In the genomic region with DNA sequence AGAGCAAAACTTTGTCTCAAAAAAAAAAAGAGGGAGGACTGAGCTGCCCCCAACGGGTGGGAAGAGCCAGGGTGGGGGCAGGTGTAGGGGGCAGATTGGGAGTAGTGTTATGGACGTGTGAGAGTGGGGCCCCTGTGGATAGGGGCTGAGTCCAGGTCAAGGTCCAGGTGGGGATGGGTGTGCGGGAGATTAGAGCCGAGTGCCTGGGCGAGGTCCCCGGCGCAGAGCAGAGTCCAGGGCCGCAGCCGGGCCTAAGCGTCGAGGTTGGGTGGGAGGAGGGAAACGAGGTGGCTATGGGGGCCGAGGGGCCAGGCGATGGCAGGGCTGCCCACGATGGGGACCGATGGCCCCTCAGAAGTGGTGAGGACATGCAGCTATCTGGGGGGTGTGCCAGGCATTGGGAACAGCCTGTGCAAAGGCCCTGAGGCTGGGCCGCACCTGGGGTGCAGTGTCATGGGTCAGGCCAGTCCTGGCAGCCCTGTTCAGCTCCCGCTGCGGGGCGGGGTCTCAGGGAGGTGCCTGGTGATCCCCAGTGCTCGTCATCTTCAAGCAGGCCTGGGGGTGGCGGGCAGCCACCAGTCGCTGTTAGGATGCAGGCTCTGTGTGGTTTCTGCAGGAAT, we compare ENCODE assay signal across 1 cellular context.
A peak's percentile ranks its signal among the peaks of the same experiment; 100 is the strongest.
TF ChIP-seq lines count a peak whose summit lies in the region.

No MANE protein-coding gene starts in this region.

TF ChIP-seq in HepG2, 621 proteins besides CTCF, POLR2A, EP300 and RAD21 (continued from another document and continues in another):
- no peak for TF ChIP-seq MAFF (IDR thresholded peaks at IDR 0.05; ENCODE audit: low read depth, low read length)
- TF ChIP-seq, protein P1, sequence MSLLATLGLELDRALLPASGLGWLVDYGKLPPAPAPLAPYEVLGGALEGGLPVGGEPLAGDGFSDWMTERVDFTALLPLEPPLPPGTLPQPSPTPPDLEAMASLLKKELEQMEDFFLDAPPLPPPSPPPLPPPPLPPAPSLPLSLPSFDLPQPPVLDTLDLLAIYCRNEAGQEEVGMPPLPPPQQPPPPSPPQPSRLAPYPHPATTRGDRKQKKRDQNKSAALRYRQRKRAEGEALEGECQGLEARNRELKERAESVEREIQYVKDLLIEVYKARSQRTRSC (CRISPR knock-in tag; IDR thresholded peaks at IDR 0.05; ENCODE audit: low read depth): no peak
- TF ChIP-seq NCOR1 (IDR thresholded peaks at IDR 0.05; ENCODE audit: borderline replicate concordance, low read length): peak; percentile 99
- 0 out of 2 replicates have a peak, but pooled peaks have one; percentile 14 for TF ChIP-seq ZNF253 (CRISPR knock-in tag; IDR thresholded peaks at IDR 0.05; ENCODE audit: borderline replicate concordance)
- no peak for TF ChIP-seq KLF13 (CRISPR knock-in tag; IDR thresholded peaks at IDR 0.05)
- no peak for TF ChIP-seq NFE2L1 (CRISPR knock-in tag; IDR thresholded peaks at IDR 0.05; ENCODE audit: borderline replicate concordance)
- no peak; the same call in 1 of the 2 replicates for TF ChIP-seq ZSCAN12 (CRISPR knock-in tag; IDR thresholded peaks at IDR 0.05)
- TF ChIP-seq, protein P2, sequence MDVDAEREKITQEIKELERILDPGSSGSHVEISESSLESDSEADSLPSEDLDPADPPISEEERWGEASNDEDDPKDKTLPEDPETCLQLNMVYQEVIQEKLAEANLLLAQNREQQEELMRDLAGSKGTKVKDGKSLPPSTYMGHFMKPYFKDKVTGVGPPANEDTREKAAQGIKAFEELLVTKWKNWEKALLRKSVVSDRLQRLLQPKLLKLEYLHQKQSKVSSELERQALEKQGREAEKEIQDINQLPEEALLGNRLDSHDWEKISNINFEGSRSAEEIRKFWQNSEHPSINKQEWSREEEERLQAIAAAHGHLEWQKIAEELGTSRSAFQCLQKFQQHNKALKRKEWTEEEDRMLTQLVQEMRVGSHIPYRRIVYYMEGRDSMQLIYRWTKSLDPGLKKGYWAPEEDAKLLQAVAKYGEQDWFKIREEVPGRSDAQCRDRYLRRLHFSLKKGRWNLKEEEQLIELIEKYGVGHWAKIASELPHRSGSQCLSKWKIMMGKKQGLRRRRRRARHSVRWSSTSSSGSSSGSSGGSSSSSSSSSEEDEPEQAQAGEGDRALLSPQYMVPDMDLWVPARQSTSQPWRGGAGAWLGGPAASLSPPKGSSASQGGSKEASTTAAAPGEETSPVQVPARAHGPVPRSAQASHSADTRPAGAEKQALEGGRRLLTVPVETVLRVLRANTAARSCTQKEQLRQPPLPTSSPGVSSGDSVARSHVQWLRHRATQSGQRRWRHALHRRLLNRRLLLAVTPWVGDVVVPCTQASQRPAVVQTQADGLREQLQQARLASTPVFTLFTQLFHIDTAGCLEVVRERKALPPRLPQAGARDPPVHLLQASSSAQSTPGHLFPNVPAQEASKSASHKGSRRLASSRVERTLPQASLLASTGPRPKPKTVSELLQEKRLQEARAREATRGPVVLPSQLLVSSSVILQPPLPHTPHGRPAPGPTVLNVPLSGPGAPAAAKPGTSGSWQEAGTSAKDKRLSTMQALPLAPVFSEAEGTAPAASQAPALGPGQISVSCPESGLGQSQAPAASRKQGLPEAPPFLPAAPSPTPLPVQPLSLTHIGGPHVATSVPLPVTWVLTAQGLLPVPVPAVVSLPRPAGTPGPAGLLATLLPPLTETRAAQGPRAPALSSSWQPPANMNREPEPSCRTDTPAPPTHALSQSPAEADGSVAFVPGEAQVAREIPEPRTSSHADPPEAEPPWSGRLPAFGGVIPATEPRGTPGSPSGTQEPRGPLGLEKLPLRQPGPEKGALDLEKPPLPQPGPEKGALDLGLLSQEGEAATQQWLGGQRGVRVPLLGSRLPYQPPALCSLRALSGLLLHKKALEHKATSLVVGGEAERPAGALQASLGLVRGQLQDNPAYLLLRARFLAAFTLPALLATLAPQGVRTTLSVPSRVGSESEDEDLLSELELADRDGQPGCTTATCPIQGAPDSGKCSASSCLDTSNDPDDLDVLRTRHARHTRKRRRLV (CRISPR knock-in tag; IDR thresholded peaks at IDR 0.05): 0 out of 2 replicates have a peak, but pooled peaks have one; percentile 17
- TF ChIP-seq ZNF230 (CRISPR knock-in tag; IDR thresholded peaks at IDR 0.05): peak; percentile 75
- TF ChIP-seq, protein P3, sequence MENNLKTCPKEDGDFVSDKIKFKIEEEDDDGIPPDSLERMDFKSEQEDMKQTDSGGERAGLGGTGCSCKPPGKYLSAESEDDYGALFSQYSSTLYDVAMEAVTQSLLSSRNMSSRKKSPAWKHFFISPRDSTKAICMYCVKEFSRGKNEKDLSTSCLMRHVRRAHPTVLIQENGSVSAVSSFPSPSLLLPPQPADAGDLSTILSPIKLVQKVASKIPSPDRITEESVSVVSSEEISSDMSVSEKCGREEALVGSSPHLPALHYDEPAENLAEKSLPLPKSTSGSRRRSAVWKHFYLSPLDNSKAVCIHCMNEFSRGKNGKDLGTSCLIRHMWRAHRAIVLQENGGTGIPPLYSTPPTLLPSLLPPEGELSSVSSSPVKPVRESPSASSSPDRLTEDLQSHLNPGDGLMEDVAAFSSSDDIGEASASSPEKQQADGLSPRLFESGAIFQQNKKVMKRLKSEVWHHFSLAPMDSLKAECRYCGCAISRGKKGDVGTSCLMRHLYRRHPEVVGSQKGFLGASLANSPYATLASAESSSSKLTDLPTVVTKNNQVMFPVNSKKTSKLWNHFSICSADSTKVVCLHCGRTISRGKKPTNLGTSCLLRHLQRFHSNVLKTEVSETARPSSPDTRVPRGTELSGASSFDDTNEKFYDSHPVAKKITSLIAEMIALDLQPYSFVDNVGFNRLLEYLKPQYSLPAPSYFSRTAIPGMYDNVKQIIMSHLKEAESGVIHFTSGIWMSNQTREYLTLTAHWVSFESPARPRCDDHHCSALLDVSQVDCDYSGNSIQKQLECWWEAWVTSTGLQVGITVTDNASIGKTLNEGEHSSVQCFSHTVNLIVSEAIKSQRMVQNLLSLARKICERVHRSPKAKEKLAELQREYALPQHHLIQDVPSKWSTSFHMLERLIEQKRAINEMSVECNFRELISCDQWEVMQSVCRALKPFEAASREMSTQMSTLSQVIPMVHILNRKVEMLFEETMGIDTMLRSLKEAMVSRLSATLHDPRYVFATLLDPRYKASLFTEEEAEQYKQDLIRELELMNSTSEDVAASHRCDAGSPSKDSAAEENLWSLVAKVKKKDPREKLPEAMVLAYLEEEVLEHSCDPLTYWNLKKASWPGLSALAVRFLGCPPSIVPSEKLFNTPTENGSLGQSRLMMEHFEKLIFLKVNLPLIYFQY (CRISPR knock-in tag; IDR thresholded peaks at IDR 0.05; ENCODE audit: borderline replicate concordance): peak; percentile 63; the same call in 1 of the 2 replicates
- TF ChIP-seq SIX1 (CRISPR knock-in tag; IDR thresholded peaks at IDR 0.05; ENCODE audit: borderline replicate concordance): peak; percentile 32; the same call in 1 of the 2 replicates
- no peak for TF ChIP-seq ZNF207 (IDR thresholded peaks at IDR 0.05; ENCODE audit: borderline replicate concordance)
- TF ChIP-seq PPARG (CRISPR knock-in tag; conservative IDR thresholded peaks at IDR 0.05): peak; percentile 52; the same call in 1 of the 2 replicates
- TF ChIP-seq MTA3 (CRISPR knock-in tag; IDR thresholded peaks at IDR 0.05): no peak
- TF ChIP-seq ZIK1 (CRISPR knock-in tag; IDR thresholded peaks at IDR 0.05; ENCODE audit: borderline replicate concordance, low read depth): no peak
- no peak for TF ChIP-seq ZNF790 (CRISPR knock-in tag; IDR thresholded peaks at IDR 0.05; ENCODE audit: borderline replicate concordance)
- TF ChIP-seq, protein P4, sequence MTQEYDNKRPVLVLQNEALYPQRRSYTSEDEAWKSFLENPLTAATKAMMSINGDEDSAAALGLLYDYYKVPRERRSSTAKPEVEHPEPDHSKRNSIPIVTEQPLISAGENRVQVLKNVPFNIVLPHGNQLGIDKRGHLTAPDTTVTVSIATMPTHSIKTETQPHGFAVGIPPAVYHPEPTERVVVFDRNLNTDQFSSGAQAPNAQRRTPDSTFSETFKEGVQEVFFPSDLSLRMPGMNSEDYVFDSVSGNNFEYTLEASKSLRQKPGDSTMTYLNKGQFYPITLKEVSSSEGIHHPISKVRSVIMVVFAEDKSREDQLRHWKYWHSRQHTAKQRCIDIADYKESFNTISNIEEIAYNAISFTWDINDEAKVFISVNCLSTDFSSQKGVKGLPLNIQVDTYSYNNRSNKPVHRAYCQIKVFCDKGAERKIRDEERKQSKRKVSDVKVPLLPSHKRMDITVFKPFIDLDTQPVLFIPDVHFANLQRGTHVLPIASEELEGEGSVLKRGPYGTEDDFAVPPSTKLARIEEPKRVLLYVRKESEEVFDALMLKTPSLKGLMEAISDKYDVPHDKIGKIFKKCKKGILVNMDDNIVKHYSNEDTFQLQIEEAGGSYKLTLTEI (CRISPR knock-in tag; conservative IDR thresholded peaks at IDR 0.05): no peak
- TF ChIP-seq CHD4 (IDR thresholded peaks at IDR 0.05; ENCODE audit: borderline replicate concordance, low read length): 0 out of 2 replicates have a peak, but pooled peaks have one; percentile 21
- peak; percentile 58 for TF ChIP-seq FOSL2 (CRISPR knock-in tag; IDR thresholded peaks at IDR 0.05)
- TF ChIP-seq SP4 (CRISPR knock-in tag; IDR thresholded peaks at IDR 0.05): peak; percentile 59; the same call in 1 of the 2 replicates
- TF ChIP-seq ZNF792 (CRISPR knock-in tag; IDR thresholded peaks at IDR 0.05): peak; percentile 87
- TF ChIP-seq MXI1 (IDR thresholded peaks at IDR 0.05; ENCODE audit: borderline replicate concordance, low read depth, low read length): peak; percentile 32; the same call in 1 of the 3 replicates
- TF ChIP-seq SRSF9 (IDR thresholded peaks at IDR 0.05; ENCODE audit: borderline replicate concordance, insufficient read depth, low read depth, low read length, poor library complexity, severe bottlenecking): no peak
- no peak for TF ChIP-seq RORA (CRISPR knock-in tag; IDR thresholded peaks at IDR 0.05)
- TF ChIP-seq ZNF569 (CRISPR knock-in tag; IDR thresholded peaks at IDR 0.05; ENCODE audit: borderline replicate concordance): no peak
- 0 out of 2 replicates have a peak, but pooled peaks have one; percentile 21 for TF ChIP-seq ZNF879 (CRISPR knock-in tag; IDR thresholded peaks at IDR 0.05)
- peak; percentile 74; the same call in 1 of the 2 replicates for TF ChIP-seq SMAD3 (CRISPR knock-in tag; IDR thresholded peaks at IDR 0.05)
- TF ChIP-seq ZBTB8A (CRISPR knock-in tag; IDR thresholded peaks at IDR 0.05; ENCODE audit: borderline replicate concordance, low read depth): no peak
- no peak for TF ChIP-seq ZNF878 (CRISPR knock-in tag; IDR thresholded peaks at IDR 0.05)
- TF ChIP-seq ZNF350 (CRISPR knock-in tag; IDR thresholded peaks at IDR 0.05; ENCODE audit: borderline replicate concordance, low read depth): peak; percentile 66
- TF ChIP-seq, protein P5, sequence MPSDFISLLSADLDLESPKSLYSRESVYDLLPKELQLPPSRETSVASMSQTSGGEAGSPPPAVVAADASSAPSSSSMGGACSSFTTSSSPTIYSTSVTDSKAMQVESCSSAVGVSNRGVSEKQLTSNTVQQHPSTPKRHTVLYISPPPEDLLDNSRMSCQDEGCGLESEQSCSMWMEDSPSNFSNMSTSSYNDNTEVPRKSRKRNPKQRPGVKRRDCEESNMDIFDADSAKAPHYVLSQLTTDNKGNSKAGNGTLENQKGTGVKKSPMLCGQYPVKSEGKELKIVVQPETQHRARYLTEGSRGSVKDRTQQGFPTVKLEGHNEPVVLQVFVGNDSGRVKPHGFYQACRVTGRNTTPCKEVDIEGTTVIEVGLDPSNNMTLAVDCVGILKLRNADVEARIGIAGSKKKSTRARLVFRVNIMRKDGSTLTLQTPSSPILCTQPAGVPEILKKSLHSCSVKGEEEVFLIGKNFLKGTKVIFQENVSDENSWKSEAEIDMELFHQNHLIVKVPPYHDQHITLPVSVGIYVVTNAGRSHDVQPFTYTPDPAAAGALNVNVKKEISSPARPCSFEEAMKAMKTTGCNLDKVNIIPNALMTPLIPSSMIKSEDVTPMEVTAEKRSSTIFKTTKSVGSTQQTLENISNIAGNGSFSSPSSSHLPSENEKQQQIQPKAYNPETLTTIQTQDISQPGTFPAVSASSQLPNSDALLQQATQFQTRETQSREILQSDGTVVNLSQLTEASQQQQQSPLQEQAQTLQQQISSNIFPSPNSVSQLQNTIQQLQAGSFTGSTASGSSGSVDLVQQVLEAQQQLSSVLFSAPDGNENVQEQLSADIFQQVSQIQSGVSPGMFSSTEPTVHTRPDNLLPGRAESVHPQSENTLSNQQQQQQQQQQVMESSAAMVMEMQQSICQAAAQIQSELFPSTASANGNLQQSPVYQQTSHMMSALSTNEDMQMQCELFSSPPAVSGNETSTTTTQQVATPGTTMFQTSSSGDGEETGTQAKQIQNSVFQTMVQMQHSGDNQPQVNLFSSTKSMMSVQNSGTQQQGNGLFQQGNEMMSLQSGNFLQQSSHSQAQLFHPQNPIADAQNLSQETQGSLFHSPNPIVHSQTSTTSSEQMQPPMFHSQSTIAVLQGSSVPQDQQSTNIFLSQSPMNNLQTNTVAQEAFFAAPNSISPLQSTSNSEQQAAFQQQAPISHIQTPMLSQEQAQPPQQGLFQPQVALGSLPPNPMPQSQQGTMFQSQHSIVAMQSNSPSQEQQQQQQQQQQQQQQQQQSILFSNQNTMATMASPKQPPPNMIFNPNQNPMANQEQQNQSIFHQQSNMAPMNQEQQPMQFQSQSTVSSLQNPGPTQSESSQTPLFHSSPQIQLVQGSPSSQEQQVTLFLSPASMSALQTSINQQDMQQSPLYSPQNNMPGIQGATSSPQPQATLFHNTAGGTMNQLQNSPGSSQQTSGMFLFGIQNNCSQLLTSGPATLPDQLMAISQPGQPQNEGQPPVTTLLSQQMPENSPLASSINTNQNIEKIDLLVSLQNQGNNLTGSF (CRISPR knock-in tag; IDR thresholded peaks at IDR 0.05): no peak
- TF ChIP-seq, protein P6, sequence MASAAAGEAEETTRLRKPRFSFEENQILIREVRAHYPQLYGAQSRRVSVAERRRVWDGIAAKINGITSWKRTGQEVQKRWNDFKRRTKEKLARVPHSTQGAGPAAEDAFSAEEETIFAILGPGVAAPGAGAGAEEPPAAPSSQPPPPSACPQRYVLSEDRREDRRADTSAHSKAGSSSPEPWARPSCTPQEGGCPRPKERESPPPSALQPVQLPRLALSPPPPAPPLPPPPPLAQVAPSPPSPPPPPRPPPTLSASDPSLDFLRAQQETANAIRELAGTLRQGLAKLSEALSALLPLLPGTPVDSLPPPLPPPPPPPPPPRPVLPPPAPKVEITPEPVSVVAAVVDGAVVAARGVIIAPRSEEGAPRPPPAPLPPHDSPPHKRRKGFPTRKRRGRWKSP (CRISPR knock-in tag; IDR thresholded peaks at IDR 0.05): peak; percentile 80; the same call in 1 of the 2 replicates
- peak; percentile 51; the same call in 1 of the 2 replicates for TF ChIP-seq SRY (CRISPR knock-in tag; IDR thresholded peaks at IDR 0.05)
- TF ChIP-seq ZNF468 (CRISPR knock-in tag; IDR thresholded peaks at IDR 0.05): 0 out of 2 replicates have a peak, but pooled peaks have one; percentile 28
- TF ChIP-seq ZNF660 (CRISPR knock-in tag; IDR thresholded peaks at IDR 0.05; ENCODE audit: borderline replicate concordance, low read depth): no peak
- TF ChIP-seq NR3C1 (CRISPR knock-in tag; IDR thresholded peaks at IDR 0.05): no peak
- peak; percentile 96 for TF ChIP-seq RXRA (CRISPR knock-in tag; IDR thresholded peaks at IDR 0.05)
- TF ChIP-seq, protein P7, sequence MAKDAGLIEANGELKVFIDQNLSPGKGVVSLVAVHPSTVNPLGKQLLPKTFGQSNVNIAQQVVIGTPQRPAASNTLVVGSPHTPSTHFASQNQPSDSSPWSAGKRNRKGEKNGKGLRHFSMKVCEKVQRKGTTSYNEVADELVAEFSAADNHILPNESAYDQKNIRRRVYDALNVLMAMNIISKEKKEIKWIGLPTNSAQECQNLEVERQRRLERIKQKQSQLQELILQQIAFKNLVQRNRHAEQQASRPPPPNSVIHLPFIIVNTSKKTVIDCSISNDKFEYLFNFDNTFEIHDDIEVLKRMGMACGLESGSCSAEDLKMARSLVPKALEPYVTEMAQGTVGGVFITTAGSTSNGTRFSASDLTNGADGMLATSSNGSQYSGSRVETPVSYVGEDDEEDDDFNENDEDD (CRISPR knock-in tag; IDR thresholded peaks at IDR 0.05; ENCODE audit: borderline replicate concordance): peak; percentile 89
- peak; percentile 72 for TF ChIP-seq CCDC6 (CRISPR knock-in tag; IDR thresholded peaks at IDR 0.05)
- TF ChIP-seq CC2D1A (CRISPR knock-in tag; IDR thresholded peaks at IDR 0.05): no peak
